ENCODE assay signal across 37 cellular contexts in the genomic region with DNA sequence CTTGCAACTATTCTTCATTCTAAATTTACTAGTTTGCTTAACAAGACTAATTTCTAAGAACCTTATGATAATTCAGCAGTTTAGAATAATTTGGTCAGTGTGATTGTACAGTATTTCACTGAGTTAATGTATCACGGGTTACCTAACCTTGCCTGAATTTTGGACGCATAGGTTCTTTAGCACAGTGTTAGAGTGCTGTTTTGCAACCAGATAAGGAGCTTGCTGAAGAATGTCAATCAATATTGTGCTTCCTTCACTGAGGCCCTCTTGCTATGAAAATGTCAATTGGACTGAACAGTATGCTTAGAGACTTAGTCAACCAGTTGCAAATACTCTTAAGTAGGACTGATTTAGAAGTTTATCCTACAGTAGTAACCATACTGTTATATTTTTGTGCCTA. TPM values are rescaled to one million over a fixed set of nuclear protein-coding genes. Genes with fewer than 3 reads are reported as not detected.
DNase-seq lines count a peak whose midpoint lies in the region; ATAC-seq, FAIRE-seq and TF ChIP-seq lines count a peak whose summit lies in the region.
"Had no signal": no experiment of that assay in that cellular context is flagged by ENCODE, and none has a peak within 500 bp of the region (broad histone marks: within the 10 kb centered on the region; RNA-seq: fewer than 3 reads in every experiment).

No MANE protein-coding gene starts in this region.

- intact Hi-C loops in HepG2 (cut with micrococcal nuclease; ENCODE audit: unreplicated experiment), result no loop called here
- intact Hi-C loops in right lobe of liver (cut with DNase I), result no loop called here

- H3K9me3 ChIP-seq in HepG2 (ENCODE audit: low read length) (peaks cover 43% of the 10 kb centered on the region; the same call in 1 of the 2 replicates), right lobe of liver (no peaks in the 10 kb centered on the region), H9 (ENCODE audit: control insufficient read depth, low read depth, low read length) (peaks cover 9% of the 10 kb centered on the region)
- H3K9me3 ChIP-seq: A549, BE2C, Caco-2 had no signal

- H2BK12ac ChIP-seq in H9 (ENCODE audit: insufficient read length, low read depth, low read length), result no peak overlapping the region

- no peak overlapping the region for H2AFZ ChIP-seq in HepG2 (ENCODE audit: low read length)
- no peak overlapping the region for H2AFZ ChIP-seq in H9 (ENCODE audit: low read length)

- no peaks in the 10 kb centered on the region for H3K23me2 ChIP-seq in H9 (ENCODE audit: insufficient read length, low read depth, low read length, poor library complexity, severe bottlenecking)

- no peak overlapping the region for H3K4me3 Mint-ChIP-seq in H9
- H3K4me3 Mint-ChIP-seq: B cell; CD14-positive monocyte; CD4-positive, alpha-beta memory T cell; CD4-positive, alpha-beta T cell; CD4-positive, CD25-positive, alpha-beta regulatory T cell; CD8-positive, alpha-beta memory T cell; CD8-positive, alpha-beta T cell had no signal

- no peak overlapping the region for H2BK15ac ChIP-seq in H9 (ENCODE audit: low read depth, low read length)

- H3K4ac ChIP-seq in H9 (ENCODE audit: low read depth, low read length), result no peak overlapping the region

- H3K27ac Mint-ChIP-seq in H9, result no peak overlapping the region
- H3K27ac Mint-ChIP-seq: B cell; CD14-positive monocyte; CD4-positive, alpha-beta memory T cell; CD4-positive, alpha-beta T cell; CD4-positive, CD25-positive, alpha-beta regulatory T cell; CD8-positive, alpha-beta memory T cell; CD8-positive, alpha-beta T cell had no signal

- CTCF ChIA-PET in HepG2 (lab: Yijun Ruan, JAX; ENCODE audit: low intra/inter-chr PET ratio, low total read pairs), result no interaction called here

- H2AK5ac ChIP-seq in H9 (ENCODE audit: insufficient read length, low read length), result no peak overlapping the region

- TF ChIP-seq EP300 in HepG2 (IDR thresholded peaks at IDR 0.05; ENCODE audit: low read depth in 2 of 2, low read length in 2 of 2), result peak in 1 of 2 experiments; percentile 15; a peak in 1 of 4 replicates
- no peak for TF ChIP-seq EP300 in HepG2 (CRISPR knock-in tag; IDR thresholded peaks at IDR 0.05; ENCODE audit: borderline replicate concordance)

- no peak overlapping the region for H4K91ac ChIP-seq in H9 (ENCODE audit: insufficient read length, low read depth, low read length)

- H3K9ac ChIP-seq in HepG2 (ENCODE audit: insufficient read depth, low read depth, low read length) (no peak overlapping the region), H9 (ENCODE audit: extremely low read depth, insufficient read length, low read length) (no peak overlapping the region)
- H3K9ac ChIP-seq: BLaER1; BLaER1 treated with 17β-estradiol and CSF1 and Interleukin-3, amounts not matched to agents 10 nM and 100 nM had no signal

- in situ Hi-C loops in HepG2 (cut with HindIII; ENCODE audit: extremely low pct_ligation_motif_present, low pct_unique_long_range_greater_than_20kb), result no loop called here

- BruUV-seq in HepG2 (replicated peaks; lab: Mats Ljungman, UMichigan), result no TSS peak

- peaks cover 6% of the 10 kb centered on the region; the same call in 1 of the 2 replicates for H3K4me1 ChIP-seq in HepG2 (ENCODE audit: insufficient read depth, low read length)
- H3K4me1 ChIP-seq in right lobe of liver, result no peaks in the 10 kb centered on the region
- no peaks in the 10 kb centered on the region for H3K4me1 ChIP-seq in H9 (ENCODE audit: insufficient read depth, low read length)
- H3K4me1 ChIP-seq: A549, BE2C, BLaER1, Caco-2 had no signal

- TF ChIP-seq POLR2A in HepG2 (IDR thresholded peaks at IDR 0.05; ENCODE audit: insufficient read depth in 1 of 2, low read depth in 2 of 2, low read length in 2 of 2) (no peak), right lobe of liver (IDR thresholded peaks at IDR 0.05) (no peak), GM12892 (IDR thresholded peaks at IDR 0.05; ENCODE audit: low read depth, low read length) (no peak), H54 (IDR thresholded peaks at IDR 0.05; ENCODE audit: low read depth, low read length) (no peak)

- TF ChIP-seq CTCF in HepG2 (CRISPR knock-in tag; IDR thresholded peaks at IDR 0.05) (no peak), right lobe of liver (IDR thresholded peaks at IDR 0.05) (no peak), H9 (conservative IDR thresholded peaks at IDR 0.05) (no peak)

- no peak overlapping the region for H3K56ac ChIP-seq in H9 (ENCODE audit: insufficient read length, low read depth, low read length)

- H3K79me2 ChIP-seq in HepG2 (ENCODE audit: insufficient read depth, low read length) (no peaks in the 10 kb centered on the region), H9 (ENCODE audit: insufficient read depth, low read length) (no peaks in the 10 kb centered on the region)

- H3K36me3 Mint-ChIP-seq in H9 (ENCODE audit: insufficient read depth in 1 of 3, low read depth in 3 of 3), result peaks cover 36 to 57% (median 49%) of the 10 kb centered on the region in 3 experiments

- no peak overlapping the region for H2BK120ac ChIP-seq in H9 (ENCODE audit: low read depth, low read length, poor library complexity, severe bottlenecking)

- no peak overlapping the region for H2BK5ac ChIP-seq in H9 (ENCODE audit: insufficient read length, low read length)

- no peak overlapping the region for H4K5ac ChIP-seq in H9 (ENCODE audit: insufficient read length, low read depth, low read length)

- H3K23ac ChIP-seq in H9 (ENCODE audit: insufficient read length, low read depth, low read length), result no peak overlapping the region

- no peak overlapping the region for H3K27ac ChIP-seq in HepG2 (ENCODE audit: extremely low read length, insufficient read depth, low read length)
- H3K27ac ChIP-seq in right lobe of liver, result no peak overlapping the region
- no peak overlapping the region for H3K27ac ChIP-seq in H9 (ENCODE audit: insufficient read length, low read depth, low read length)
- H3K27ac ChIP-seq: 22Rv1; A549; BLaER1; BLaER1 treated with 17β-estradiol and CSF1 and Interleukin-3, amounts not matched to agents 10 nM and 100 nM; C4-2B had no signal

- H3T11ph ChIP-seq in H9 (ENCODE audit: low read length), result no peak overlapping the region

- no peak overlapping the region for H3K18ac ChIP-seq in H9 (ENCODE audit: insufficient read length, low read depth, low read length)

- H3K4me2 ChIP-seq in HepG2 (ENCODE audit: low read depth, low read length) (no peak overlapping the region), H9 (ENCODE audit: insufficient read depth, insufficient read length, low read length) (no peak overlapping the region)
- H3K4me2 ChIP-seq: A549; BLaER1; BLaER1 treated with 17β-estradiol and CSF1 and Interleukin-3, amounts not matched to agents 10 nM and 100 nM had no signal

- no peak overlapping the region for H4K8ac ChIP-seq in H9 (replicated peaks; ENCODE audit: insufficient read length, low read depth, low read length)

- H3K36me3 ChIP-seq in HepG2 (replicated peaks in 1 of 2; ENCODE audit: control insufficient read depth in 1 of 2, insufficient read depth in 2 of 2, low read length in 2 of 2) (0 out of 5 replicates have a peak, but pooled peaks cover 0 to 3% of the 10 kb centered on the region in 2 experiments), right lobe of liver (peaks cover 0 to 16% (median 4%) of the 10 kb centered on the region in 4 donors)
- H3K36me3 ChIP-seq: BE2C had no signal

- DNase-seq in HepG2 (ENCODE audit: low spot score) (peak; percentile 3), right lobe of liver (no peak), GM12892 (ENCODE audit: insufficient read length) (no peak), H54 (ENCODE audit: insufficient read length, low spot score) (no peak), HuH-7 (ENCODE audit: low spot score) (peak; percentile 3), H9 (no peak), glomerular visceral epithelial cell (ENCODE audit: extremely low spot score) (no peak)
- no peak for DNase-seq in activated T-cell treated with anti-CD3 and anti-CD28 coated beads, Interleukin-2, amount 50 U/mL, for 48 hours
- DNase-seq: 8988T; ACHN; AML-193; BE2C; C1 segment of cervical spinal cord; Caco-2; Calu3; CD4-positive, alpha-beta memory T cell; CD4-positive, alpha-beta T cell; CD4-positive, CD25-positive, alpha-beta regulatory T cell; CD8-positive, alpha-beta memory T cell; CD8-positive, alpha-beta T cell; COR-L47; DMS 273 treated with DMSO at 0.1 percent for 48 hours; DMS153; DMS53; DMS79; DMS79 treated with DMSO at 0.1 percent for 48 hours; DND-41; EL had no signal

- no peaks in the 10 kb centered on the region for H3K79me1 ChIP-seq in H9 (ENCODE audit: insufficient read depth, low read depth, low read length, poor library complexity, severe bottlenecking)

- no peak for FAIRE-seq in HepG2 (lab: Jason Lieb, UNC)
- FAIRE-seq in GM12892 (lab: Jason Lieb, UNC), result peak; percentile 74
- FAIRE-seq in H54 (lab: Jason Lieb, UNC), result peak; percentile 36
- FAIRE-seq: A204.1, A549, D721Med had no signal

- H3K4me3 ChIP-seq in HepG2 (replicated peaks in 1 of 3; ENCODE audit: insufficient read depth in 1 of 3, low read depth in 2 of 3, low read length in 3 of 3), result no peak overlapping the region
- no peak overlapping the region for H3K4me3 ChIP-seq in right lobe of liver
- H3K4me3 ChIP-seq: A549; BLaER1; BLaER1 treated with 17β-estradiol and CSF1 and Interleukin-3, amounts not matched to agents 10 nM and 100 nM had no signal

- H3K27me3 ChIP-seq in HepG2 (ENCODE audit: control insufficient read depth in 1 of 2, insufficient read depth in 2 of 2, low read length in 2 of 2), result no peaks in the 10 kb centered on the region
- H3K27me3 ChIP-seq in right lobe of liver, result no peaks in the 10 kb centered on the region
- H3K27me3 ChIP-seq in H9 (ENCODE audit: insufficient read depth, low read length), result no peaks in the 10 kb centered on the region
- H3K27me3 ChIP-seq: BE2C; BLaER1; BLaER1 treated with 17β-estradiol and CSF1 and Interleukin-3, amounts not matched to agents 10 nM and 100 nM had no signal

- H2BK20ac ChIP-seq in H9 (ENCODE audit: low read depth, low read length, poor library complexity, severe bottlenecking), result no peak overlapping the region

- POLR2A ChIA-PET in HepG2 (lab: Yijun Ruan, JAX), result no interaction called here

- H4K20me1 ChIP-seq in HepG2 (ENCODE audit: insufficient read depth, low read length) (no peaks in the 10 kb centered on the region), H9 (ENCODE audit: control insufficient read depth, insufficient read depth, insufficient read length) (no peaks in the 10 kb centered on the region)
- H4K20me1 ChIP-seq: BLaER1 had no signal

- H3K9me3 Mint-ChIP-seq in H9, result peaks cover 46 to 55% of the 10 kb centered on the region in 2 experiments
- H3K9me3 Mint-ChIP-seq: CD4-positive, alpha-beta T cell; CD8-positive, alpha-beta T cell had no signal

- H3K27me3 Mint-ChIP-seq in H9 (ENCODE audit: low read depth), result no peaks in the 10 kb centered on the region
- H3K27me3 Mint-ChIP-seq: B cell; CD4-positive, alpha-beta memory T cell; CD4-positive, alpha-beta T cell; CD4-positive, CD25-positive, alpha-beta regulatory T cell; CD8-positive, alpha-beta memory T cell had no signal

- TF ChIP-seq RAD21 in HepG2 (CRISPR knock-in tag; IDR thresholded peaks at IDR 0.05), result no peak

- 14% methylated on average over 2 of the region's 2 CpGs for WGBS in HepG2 (ENCODE audit: low lambda C conversion rate)
- 48% methylated on average over 2 of the region's 2 CpGs for WGBS in right lobe of liver (ENCODE audit: insufficient coverage, low coverage, low lambda C conversion rate, missing lambda C conversion rate)
- WGBS in H9 (ENCODE audit: extremely low coverage, insufficient read length, low lambda C conversion rate), result no CpG with 5 or more reads among the region's 2 CpGs

- H3K4me1 Mint-ChIP-seq in H9, result no peaks in the 10 kb centered on the region
- H3K4me1 Mint-ChIP-seq: B cell; CD4-positive, CD25-positive, alpha-beta regulatory T cell had no signal

- H3K14ac ChIP-seq in H9 (ENCODE audit: insufficient read depth, low read length), result no peak overlapping the region

- ATAC-seq in HepG2 (peak; percentile 76), right lobe of liver (no peak)
- ATAC-seq: A549; CD8-positive, alpha-beta T cell had no signal

RNA-seq across cellular contexts. Expression of a gene that starts 19.6 kb away (rescaled TPM):
- total RNA-seq in HepG2 (2016; rRNA removed; fragmentation: Illumina TruSeq; extraction: Trizol), result 20.7 and 34.7 TPM in 2 replicates
- 4.2 and 6.3 TPM in 2 replicates for total RNA-seq in HepG2 (2016; cell fraction: cytosol; rRNA removed; fragmentation: Illumina TruSeq; extraction: Trizol; ENCODE audit: low read depth)
- 19.6 and 32.2 TPM in 2 replicates for total RNA-seq in HepG2 (2016; cell fraction: insoluble cytoplasmic fraction; rRNA removed; fragmentation: Illumina TruSeq; extraction: Trizol)
- total RNA-seq in HepG2 (2016; cell fraction: membrane; rRNA removed; fragmentation: Illumina TruSeq; extraction: Trizol), result 18.7 and 19.2 TPM in 2 replicates
- 10.8 and 11.2 TPM in 2 replicates for total RNA-seq in HepG2 (2016; cell fraction: nucleus; rRNA removed; fragmentation: Illumina TruSeq; extraction: Trizol)
- polyA plus RNA-seq in HepG2 (2011; rRNA removed), result 9.5 and 13.4 TPM in 2 replicates
- 5.3 and 8.9 TPM in 2 replicates for polyA plus RNA-seq in HepG2 (2011; cell fraction: cytosol; rRNA removed)
- 2.7 and 3.3 TPM in 2 replicates for polyA plus RNA-seq in HepG2 (2011; cell fraction: nucleus; rRNA removed)
- 10.9 and 11.7 TPM in 2 replicates for polyA plus RNA-seq in HepG2 (2012)
- 5.4 and 7.4 TPM in 2 replicates for polyA plus RNA-seq in HepG2 (2016; cell fraction: cytosol; fragmentation: Illumina TruSeq; extraction: Trizol; ENCODE audit: low read depth)
- 35.9 and 37.3 TPM in 2 replicates for polyA plus RNA-seq in HepG2 (2016; cell fraction: insoluble cytoplasmic fraction; fragmentation: Illumina TruSeq; extraction: Trizol; ENCODE audit: low read depth)
- polyA plus RNA-seq in HepG2 (2016; cell fraction: membrane; fragmentation: Illumina TruSeq; extraction: Trizol; ENCODE audit: low read depth), result 18.4 and 18.9 TPM in 2 replicates
- polyA plus RNA-seq in HepG2 (2016; cell fraction: nucleus; fragmentation: Illumina TruSeq; extraction: Trizol; ENCODE audit: insufficient read depth, low read depth), result 13.1 and 14.2 TPM in 2 replicates
- 6.3 and 20.7 TPM in 2 replicates for polyA minus RNA-seq in HepG2 (2011; rRNA and poly(A)+ RNA removed; ENCODE audit: low replicate concordance)
- polyA minus RNA-seq in HepG2 (2011; cell fraction: cytosol; rRNA and poly(A)+ RNA removed), result 8.2 and 9.6 TPM in 2 replicates
- polyA minus RNA-seq in HepG2 (2011; cell fraction: nucleus; rRNA and poly(A)+ RNA removed), result 10.6 and 11.4 TPM in 2 replicates
- 10 to 100 TPM; 20.5 to 27.7 (median 24.8) TPM for total RNA-seq in right lobe of liver
- polyA plus RNA-seq in GM12892 (2012; ENCODE audit: missing spikeins), result 25.2 TPM
- 19.9 and 23.7 TPM in 2 replicates for total RNA-seq in H9 (2021)

Comparison
In these comparisons a context has a peak if more than half of its experiments do, and no peak if none do; other contexts are left out.
1. DNase-seq: peak in HepG2 (single experiment) and HuH-7 (single experiment); none in right lobe of liver (0 of 3), GM12892 (single experiment), H54 (single experiment), H9 (single experiment), glomerular visceral epithelial cell (single experiment) and activated T-cell treated with anti-CD3 and anti-CD28 coated beads, Interleukin-2, amount 50 U/mL, for 48 hours (0 of 2).